ENCODE assay signal across 13 cellular contexts in the genomic region with DNA sequence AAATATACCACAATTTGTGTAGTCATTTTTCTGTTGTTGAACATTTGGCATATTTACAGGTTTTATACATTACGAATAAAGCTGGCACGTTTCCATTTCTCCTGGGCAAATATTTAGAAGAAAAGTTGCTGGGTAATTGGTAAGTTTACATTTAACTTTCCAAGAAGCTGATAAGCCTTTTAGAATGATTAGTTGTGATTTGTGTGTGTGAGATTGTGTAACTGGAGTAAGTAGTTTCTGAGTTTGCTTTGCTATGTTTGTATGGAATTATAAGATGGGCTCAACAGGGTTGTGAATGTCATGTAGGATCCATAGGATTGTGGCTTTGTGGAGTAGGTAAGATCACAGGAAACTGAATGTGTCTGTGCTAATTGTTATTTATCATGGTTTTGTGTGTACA. TPM values are rescaled to one million over a fixed set of nuclear protein-coding genes. Genes with fewer than 3 reads are reported as not detected.
DNase-seq lines count a peak whose midpoint lies in the region; ATAC-seq and TF ChIP-seq lines count a peak whose summit lies in the region.
"Had no signal": no experiment of that assay in that cellular context is flagged by ENCODE, and none has a peak within 500 bp of the region (broad histone marks: within the 10 kb centered on the region; RNA-seq: fewer than 3 reads in every experiment).

No MANE protein-coding gene starts in this region.

- peaks cover 18% of the 10 kb centered on the region for H3K9me3 Mint-ChIP-seq in activated CD8-positive, alpha-beta memory T cell treated with anti-CD3 and anti-CD28 coated beads, Interleukin-2, amount 10 ng/mL, durations not matched to agents 7 days and 5 days (ENCODE audit: low read depth)
- H3K9me3 Mint-ChIP-seq in activated CD4-positive, alpha-beta memory T cell treated with anti-CD3 and anti-CD28 coated beads, Interleukin-2, amount 10 ng/mL, durations not matched to agents 7 days and 5 days = peaks cover 31% of the 10 kb centered on the region

- no peak overlapping the region for H3K27ac ChIP-seq in smooth muscle cell (ENCODE audit: low read depth)

- H3K9me3 ChIP-seq in smooth muscle cell (replicated peaks; ENCODE audit: low read depth) = no peaks in the 10 kb centered on the region

- no peak for DNase-seq in activated CD8-positive, alpha-beta memory T cell treated with anti-CD3 and anti-CD28 coated beads, Interleukin-2, amount 10 ng/mL, durations not matched to agents 7 days and 5 days
- no peak for DNase-seq in activated CD8-positive, alpha-beta memory T cell treated with anti-CD3 and anti-CD28 coated beads, Interleukin-2, amount 50 U/mL, for 48 hours
- no peak for DNase-seq in activated CD4-positive, alpha-beta memory T cell treated with anti-CD3 and anti-CD28 coated beads, Interleukin-2, amount 10 ng/mL, durations not matched to agents 7 days and 5 days
- no peak for DNase-seq in fibroblast of the aortic adventitia (ENCODE audit: low read depth)
- DNase-seq in smooth muscle cell (lab: John Stamatoyannopoulos, UW; ENCODE audit: unreplicated experiment) = no peak
- DNase-seq in NCI-H345 treated with DMSO at 0.1 percent for 48 hours (lab: John Stamatoyannopoulos, UW; ENCODE audit: unreplicated experiment) = no peak
- DNase-seq: activated CD4-positive, CD25-positive, alpha-beta regulatory T cell; AML-193; cortex of kidney; mesenchymal stem cell; NCI-H2227 treated with DMSO at 0.1 percent for 48 hours had no signal

- H3K27ac Mint-ChIP-seq in activated CD8-positive, alpha-beta memory T cell treated with anti-CD3 and anti-CD28 coated beads, Interleukin-2, amount 10 ng/mL, durations not matched to agents 7 days and 5 days = peak overlapping the region; percentile 45
- H3K27ac Mint-ChIP-seq in activated CD4-positive, alpha-beta memory T cell treated with anti-CD3 and anti-CD28 coated beads, Interleukin-2, amount 10 ng/mL, durations not matched to agents 7 days and 5 days = peak overlapping the region; percentile 90

- H2AFZ ChIP-seq in smooth muscle cell (ENCODE audit: low read depth) = no peak overlapping the region

- POLR2A ChIA-PET in activated CD4-positive, alpha-beta memory T cell treated with anti-CD3 and anti-CD28 coated beads, Interleukin-2, amount 10 ng/mL, durations not matched to agents 7 days and 5 days (lab: Charles Lee) = interaction anchor here (3.3 kb wide), 1 partner anchor 30 kb away, joined by 29 read pairs; the partner anchor contains the start of gene ZNF382

- H3K4me3 ChIP-seq in fibroblast of the aortic adventitia (ENCODE audit: low read depth, low read length) (peak overlapping the region; percentile 99), smooth muscle cell (peak overlapping the region; percentile 98)

- H3K4me1 Mint-ChIP-seq in activated CD8-positive, alpha-beta memory T cell treated with anti-CD3 and anti-CD28 coated beads, Interleukin-2, amount 10 ng/mL, durations not matched to agents 7 days and 5 days = peaks cover 31% of the 10 kb centered on the region
- H3K4me1 Mint-ChIP-seq in activated CD4-positive, alpha-beta memory T cell treated with anti-CD3 and anti-CD28 coated beads, Interleukin-2, amount 10 ng/mL, durations not matched to agents 7 days and 5 days = peaks cover 33% of the 10 kb centered on the region

- H3K4me1 ChIP-seq in smooth muscle cell (ENCODE audit: low read depth) = peaks cover 13% of the 10 kb centered on the region

- no peaks in the 10 kb centered on the region for H3K27me3 Mint-ChIP-seq in activated CD8-positive, alpha-beta memory T cell treated with anti-CD3 and anti-CD28 coated beads, Interleukin-2, amount 10 ng/mL, durations not matched to agents 7 days and 5 days
- H3K27me3 Mint-ChIP-seq in activated CD4-positive, alpha-beta memory T cell treated with anti-CD3 and anti-CD28 coated beads, Interleukin-2, amount 10 ng/mL, durations not matched to agents 7 days and 5 days = no peaks in the 10 kb centered on the region

- H3K4me3 Mint-ChIP-seq in activated CD8-positive, alpha-beta memory T cell treated with anti-CD3 and anti-CD28 coated beads, Interleukin-2, amount 10 ng/mL, durations not matched to agents 7 days and 5 days = peak overlapping the region; percentile 84
- peak overlapping the region; percentile 87 for H3K4me3 Mint-ChIP-seq in activated CD4-positive, alpha-beta memory T cell treated with anti-CD3 and anti-CD28 coated beads, Interleukin-2, amount 10 ng/mL, durations not matched to agents 7 days and 5 days

- peaks cover 76% of the 10 kb centered on the region for H3K36me3 Mint-ChIP-seq in activated CD8-positive, alpha-beta memory T cell treated with anti-CD3 and anti-CD28 coated beads, Interleukin-2, amount 10 ng/mL, durations not matched to agents 7 days and 5 days
- peaks cover 78% of the 10 kb centered on the region for H3K36me3 Mint-ChIP-seq in activated CD4-positive, alpha-beta memory T cell treated with anti-CD3 and anti-CD28 coated beads, Interleukin-2, amount 10 ng/mL, durations not matched to agents 7 days and 5 days (ENCODE audit: low read depth)

- H3F3A ChIP-seq in smooth muscle cell (ENCODE audit: low read depth) = no peaks in the 10 kb centered on the region

- no peak for ATAC-seq in activated CD8-positive, alpha-beta memory T cell treated with anti-CD3 and anti-CD28 coated beads, Interleukin-2, amount 10 ng/mL, durations not matched to agents 7 days and 5 days
- ATAC-seq in HG02938 (IDR thresholded peaks at IDR 0.05; ENCODE audit: unreplicated experiment) = no peak
- no peak for ATAC-seq in HG03565 (IDR thresholded peaks at IDR 0.05; ENCODE audit: unreplicated experiment)

- WGBS in smooth muscle cell (ENCODE audit: low lambda C conversion rate) = 87% methylated on average over 2 of the region's 2 CpGs

- peaks cover 75% of the 10 kb centered on the region for H3K79me2 ChIP-seq in smooth muscle cell (ENCODE audit: low read depth)

- no peak for TF ChIP-seq CTCF in fibroblast of the aortic adventitia (IDR thresholded peaks at IDR 0.05; ENCODE audit: insufficient read depth, low read length)
- TF ChIP-seq CTCF in smooth muscle cell (IDR thresholded peaks at IDR 0.05; ENCODE audit: borderline replicate concordance, insufficient read depth, poor library complexity, severe bottlenecking) = no peak

- H4K20me1 ChIP-seq in smooth muscle cell (ENCODE audit: low read depth) = no peaks in the 10 kb centered on the region

- peak overlapping the region; percentile 99 for H3K4me2 ChIP-seq in smooth muscle cell

- no peak overlapping the region for H3K9ac ChIP-seq in smooth muscle cell (ENCODE audit: low read depth)

- H3K36me3 ChIP-seq in smooth muscle cell (ENCODE audit: low read depth) = peaks cover 8% of the 10 kb centered on the region

- H3K27me3 ChIP-seq in smooth muscle cell (ENCODE audit: low read depth) = no peaks in the 10 kb centered on the region

- CTCF ChIA-PET in activated CD8-positive, alpha-beta memory T cell treated with anti-CD3 and anti-CD28 coated beads, Interleukin-2, amount 10 ng/mL, durations not matched to agents 7 days and 5 days (lab: Charles Lee) = no interaction called here
- CTCF ChIA-PET in activated CD4-positive, alpha-beta memory T cell treated with anti-CD3 and anti-CD28 coated beads, Interleukin-2, amount 10 ng/mL, durations not matched to agents 7 days and 5 days (lab: Charles Lee) = no interaction called here

RNA-seq across cellular contexts. Expression of gene ZNF529, which starts 1.7 kb away (rescaled TPM):
- total RNA-seq in activated CD8-positive, alpha-beta memory T cell treated with anti-CD3 and anti-CD28 coated beads, Interleukin-2, amount 10 ng/mL, durations not matched to agents 7 days and 5 days = 10 to 100 TPM; 11.8 to 16.8 TPM
- 10 to 100 TPM; 11.1 to 14.6 TPM for total RNA-seq in activated CD4-positive, alpha-beta memory T cell treated with anti-CD3 and anti-CD28 coated beads, Interleukin-2, amount 10 ng/mL, durations not matched to agents 7 days and 5 days
- total RNA-seq in fibroblast of the aortic adventitia (ENCODE audit: low replicate concordance) = 10.5 TPM in 2 replicates
- 9.3 and 10.0 TPM in 2 replicates for total RNA-seq in smooth muscle cell
- polyA plus RNA-seq in smooth muscle cell = 2.9 and 3.5 TPM in 2 replicates

RNA-seq across cellular contexts. Expression of gene ZNF382, which starts 30.4 kb away (rescaled TPM):
- total RNA-seq in activated CD8-positive, alpha-beta memory T cell treated with anti-CD3 and anti-CD28 coated beads, Interleukin-2, amount 10 ng/mL, durations not matched to agents 7 days and 5 days = 10 to 100 TPM; 11.2 to 12.4 TPM
- 10 to 100 TPM; 11.8 to 13.5 TPM for total RNA-seq in activated CD4-positive, alpha-beta memory T cell treated with anti-CD3 and anti-CD28 coated beads, Interleukin-2, amount 10 ng/mL, durations not matched to agents 7 days and 5 days
- total RNA-seq in fibroblast of the aortic adventitia (ENCODE audit: low replicate concordance) = 4.6 and 17.7 TPM in 2 replicates
- 6.0 and 8.9 TPM in 2 replicates for total RNA-seq in smooth muscle cell
- 3.0 and 3.5 TPM in 2 replicates for polyA plus RNA-seq in smooth muscle cell

RNA-seq across cellular contexts. Expression of gene ZNF260, which starts 46.7 kb away (rescaled TPM):
- total RNA-seq in activated CD8-positive, alpha-beta memory T cell treated with anti-CD3 and anti-CD28 coated beads, Interleukin-2, amount 10 ng/mL, durations not matched to agents 7 days and 5 days = 10 to 100 TPM in 1 of 2 experiments, 1 to 10 TPM in 1; 9.3 to 11.7 TPM
- total RNA-seq in activated CD4-positive, alpha-beta memory T cell treated with anti-CD3 and anti-CD28 coated beads, Interleukin-2, amount 10 ng/mL, durations not matched to agents 7 days and 5 days = 1 to 10 TPM; 9.0 to 9.9 TPM
- total RNA-seq in fibroblast of the aortic adventitia (ENCODE audit: low replicate concordance) (9.0 and 23.9 TPM in 2 replicates), smooth muscle cell (25.3 and 40.3 TPM in 2 replicates)
- 7.6 and 8.0 TPM in 2 replicates for polyA plus RNA-seq in smooth muscle cell
